Comparison of ENCODE assay signal across 8 cellular contexts in genomic region chr2:39513641-39514094, GRCh38.
A peak's percentile ranks its signal among the peaks of the same experiment; 100 is the strongest.
DNase-seq lines count a peak whose midpoint lies in the region; ATAC-seq and TF ChIP-seq lines count a peak whose summit lies in the region.

No MANE protein-coding gene starts in this region.

- H3K4me1 Mint-ChIP-seq in activated T-helper 17 cell treated with anti-CD3 and anti-CD28 coated beads, Interleukin-2, amount 50 U/mL, for 72 hours = peaks cover 27% of the 10 kb centered on the region
- peaks cover 19% of the 10 kb centered on the region for H3K4me1 Mint-ChIP-seq in glutamatergic neuron (ENCODE audit: low read depth, unreplicated experiment)

- H3K36me3 Mint-ChIP-seq in activated T-helper 17 cell treated with anti-CD3 and anti-CD28 coated beads, Interleukin-2, amount 50 U/mL, for 72 hours (ENCODE audit: low read depth) = peaks cover 6% of the 10 kb centered on the region
- no peaks in the 10 kb centered on the region for H3K36me3 Mint-ChIP-seq in glutamatergic neuron (ENCODE audit: unreplicated experiment)

- H3K27ac ChIP-seq in C4-2B = no peak overlapping the region

- no peak overlapping the region for H3K4me3 ChIP-seq in retinal pigment epithelial cell (ENCODE audit: low read length)

- DNase-seq in NCI-H82 (lab: John Stamatoyannopoulos, UW) (peak; percentile 67), glutamatergic neuron (peak; percentile 19), retinal pigment epithelial cell (ENCODE audit: low read depth) (peak; percentile 75), KG1 (lab: John Stamatoyannopoulos, UW) (no peak)

- peak; percentile 74 for ATAC-seq in GM18519 (IDR thresholded peaks at IDR 0.05; ENCODE audit: low FRiP score, unreplicated experiment)
- ATAC-seq in HG03025 (IDR thresholded peaks at IDR 0.05; ENCODE audit: low FRiP score, unreplicated experiment) = peak; percentile 61
- peak; percentile 89 for ATAC-seq in activated T-helper 17 cell treated with anti-CD3 and anti-CD28 coated beads, Interleukin-2, amount 50 U/mL, for 72 hours (replicated peaks)

- peak overlapping the region; percentile 72 for H3K27ac Mint-ChIP-seq in activated T-helper 17 cell treated with anti-CD3 and anti-CD28 coated beads, Interleukin-2, amount 50 U/mL, for 72 hours
- no peak overlapping the region for H3K27ac Mint-ChIP-seq in glutamatergic neuron (ENCODE audit: unreplicated experiment)

- no peaks in the 10 kb centered on the region for H3K9me3 Mint-ChIP-seq in activated T-helper 17 cell treated with anti-CD3 and anti-CD28 coated beads, Interleukin-2, amount 50 U/mL, for 72 hours
- H3K9me3 Mint-ChIP-seq in glutamatergic neuron (ENCODE audit: unreplicated experiment) = peaks cover 4% of the 10 kb centered on the region

- peaks cover 6% of the 10 kb centered on the region for H3K27me3 Mint-ChIP-seq in activated T-helper 17 cell treated with anti-CD3 and anti-CD28 coated beads, Interleukin-2, amount 50 U/mL, for 72 hours
- H3K27me3 Mint-ChIP-seq in glutamatergic neuron (ENCODE audit: unreplicated experiment) = peaks cover 6% of the 10 kb centered on the region

- peak overlapping the region; percentile 52 for H3K4me3 Mint-ChIP-seq in activated T-helper 17 cell treated with anti-CD3 and anti-CD28 coated beads, Interleukin-2, amount 50 U/mL, for 72 hours
- no peak overlapping the region for H3K4me3 Mint-ChIP-seq in glutamatergic neuron (ENCODE audit: unreplicated experiment)

- TF ChIP-seq CTCF in C4-2B (conservative IDR thresholded peaks at IDR 0.05) = peak; percentile 69
- TF ChIP-seq CTCF in glutamatergic neuron (IDR thresholded peaks at IDR 0.05; ENCODE audit: partially characterized antibody, unreplicated experiment) = peak; percentile 36
- TF ChIP-seq CTCF in retinal pigment epithelial cell (conservative IDR thresholded peaks at IDR 0.05; ENCODE audit: low read depth, low read length) = peak; percentile 73
